15 cellular contexts compared by ENCODE assay signal in genomic region chrX:13427441-13428054, GRCh38.
A peak's percentile ranks its signal among the peaks of the same experiment; 100 is the strongest.
DNase-seq lines count a peak whose midpoint lies in the region; ATAC-seq, FAIRE-seq and TF ChIP-seq lines count a peak whose summit lies in the region.
"Had no signal": no experiment of that assay in that cellular context is flagged by ENCODE, and none has a peak within 500 bp of the region (broad histone marks: within the 10 kb centered on the region; RNA-seq: fewer than 3 reads in every experiment).

No MANE protein-coding gene starts in this region.

- no peak overlapping the region for H3K4me2 ChIP-seq in MM.1S (ENCODE audit: low read depth, low read length)
- H3K4me2 ChIP-seq: neural progenitor cell had no signal

- no peak overlapping the region for H2AFZ ChIP-seq in MM.1S (ENCODE audit: low read length)
- H2AFZ ChIP-seq: neural progenitor cell had no signal

- no peak overlapping the region for H3K27ac Mint-ChIP-seq in activated T-helper 17 cell treated with anti-CD3 and anti-CD28 coated beads, Interleukin-2, amount 50 U/mL, for 72 hours
- H3K27ac Mint-ChIP-seq in natural killer cell, result peak overlapping the region; percentile 50 to 81
- H3K27ac Mint-ChIP-seq: activated CD4-positive, alpha-beta T cell treated with anti-CD3 and anti-CD28 coated beads, Interleukin-2, amount 10 ng/mL, durations not matched to agents 24 days and 14 days had no signal

- H3K4me1 Mint-ChIP-seq in activated T-helper 17 cell treated with anti-CD3 and anti-CD28 coated beads, Interleukin-2, amount 50 U/mL, for 72 hours, result no peaks in the 10 kb centered on the region
- H3K4me1 Mint-ChIP-seq in natural killer cell, result peaks cover 18 to 21% of the 10 kb centered on the region in 2 donors

- no peaks in the 10 kb centered on the region for H3K9me3 Mint-ChIP-seq in activated T-helper 17 cell treated with anti-CD3 and anti-CD28 coated beads, Interleukin-2, amount 50 U/mL, for 72 hours
- H3K9me3 Mint-ChIP-seq in natural killer cell, result no peaks in the 10 kb centered on the region
- H3K9me3 Mint-ChIP-seq: activated CD4-positive, alpha-beta T cell treated with anti-CD3 and anti-CD28 coated beads, Interleukin-2, amount 10 ng/mL, durations not matched to agents 24 days and 14 days had no signal

- H3K9ac ChIP-seq in MM.1S (ENCODE audit: low read length), result no peak overlapping the region
- H3K9ac ChIP-seq: neural progenitor cell had no signal

- peak; percentile 74 for FAIRE-seq in GM12891 (lab: Jason Lieb, UNC)

- no peaks in the 10 kb centered on the region for H3F3A ChIP-seq in MM.1S (ENCODE audit: insufficient read depth, low read length)

- H3K4me3 ChIP-seq in MM.1S (ENCODE audit: low read length), result no peak overlapping the region
- H3K4me3 ChIP-seq: neural progenitor cell, right atrium auricular region had no signal

- H3K36me3 ChIP-seq in MM.1S (replicated peaks; ENCODE audit: insufficient read depth, low read length), result no peaks in the 10 kb centered on the region
- H3K36me3 ChIP-seq: neural progenitor cell, right atrium auricular region had no signal

- H3K27me3 Mint-ChIP-seq in activated T-helper 17 cell treated with anti-CD3 and anti-CD28 coated beads, Interleukin-2, amount 50 U/mL, for 72 hours, result no peaks in the 10 kb centered on the region
- H3K27me3 Mint-ChIP-seq in natural killer cell (ENCODE audit: low read depth in 2 of 2), result peaks cover 0 to 22% of the 10 kb centered on the region in 2 donors
- H3K27me3 Mint-ChIP-seq: activated CD4-positive, alpha-beta T cell treated with anti-CD3 and anti-CD28 coated beads, Interleukin-2, amount 10 ng/mL, durations not matched to agents 24 days and 14 days had no signal

- H3K9me3 ChIP-seq in MM.1S (replicated peaks; ENCODE audit: insufficient read depth, low read length), result no peaks in the 10 kb centered on the region

- intact Hi-C loops in natural killer cell (cut with micrococcal nuclease), result no loop called here

- no peaks in the 10 kb centered on the region for H4K20me1 ChIP-seq in MM.1S (ENCODE audit: insufficient read depth, low read length)

- no peak for DNase-seq in GM12891 (ENCODE audit: insufficient read length, low spot score)
- DNase-seq in NCI-H146 (lab: John Stamatoyannopoulos, UW), result peak; percentile 28
- DNase-seq in natural killer cell, result no peak
- no peak for DNase-seq in T-helper 1 cell
- no peak for DNase-seq in MM.1S
- no peak for DNase-seq in NCI-H1694 (lab: John Stamatoyannopoulos, UW)
- DNase-seq: activated CD4-positive, alpha-beta T cell treated with anti-CD3 and anti-CD28 coated beads, Interleukin-2, amount 10 ng/mL, durations not matched to agents 24 days and 14 days; central memory CD4-positive, alpha-beta T cell; DMS 273 treated with DMSO at 0.1 percent for 48 hours; NCI-H2081 treated with DMSO at 0.1 percent for 48 hours; stimulated activated CD4-positive, alpha-beta T cell treated with anti-CD3 and anti-CD28 coated beads, Interleukin-1b, Interleukin-23, amount 100 ng/mL, for 48 hours had no signal

- no peaks in the 10 kb centered on the region for H3K4me1 ChIP-seq in MM.1S (ENCODE audit: low read length)

- TF ChIP-seq POLR2A in GM12891 (IDR thresholded peaks at IDR 0.05; ENCODE audit: low read depth, low read length), result no peak

- H3K9me2 ChIP-seq in MM.1S (replicated peaks; ENCODE audit: insufficient read depth, low read length), result no peaks in the 10 kb centered on the region

- TF ChIP-seq CTCF in natural killer cell (IDR thresholded peaks at IDR 0.05) (no peak), MM.1S (IDR thresholded peaks at IDR 0.05; ENCODE audit: low read length) (no peak)

- H3K4me3 Mint-ChIP-seq in activated T-helper 17 cell treated with anti-CD3 and anti-CD28 coated beads, Interleukin-2, amount 50 U/mL, for 72 hours, result peak overlapping the region; percentile 40
- no peak overlapping the region for H3K4me3 Mint-ChIP-seq in natural killer cell
- H3K4me3 Mint-ChIP-seq: activated CD4-positive, alpha-beta T cell treated with anti-CD3 and anti-CD28 coated beads, Interleukin-2, amount 10 ng/mL, durations not matched to agents 24 days and 14 days; neural progenitor cell had no signal

- ATAC-seq in activated T-helper 17 cell treated with anti-CD3 and anti-CD28 coated beads, Interleukin-2, amount 50 U/mL, for 72 hours (replicated peaks), result no peak
- ATAC-seq in natural killer cell (no peak), GM18873 (IDR thresholded peaks at IDR 0.05; ENCODE audit: low FRiP score, unreplicated experiment) (no peak)

- no peak overlapping the region for H3K27ac ChIP-seq in MM.1S (ENCODE audit: low read length)
- H3K27ac ChIP-seq: neural progenitor cell, right atrium auricular region had no signal

- no peaks in the 10 kb centered on the region for H3K36me3 Mint-ChIP-seq in activated T-helper 17 cell treated with anti-CD3 and anti-CD28 coated beads, Interleukin-2, amount 50 U/mL, for 72 hours (ENCODE audit: low read depth)
- H3K36me3 Mint-ChIP-seq in natural killer cell, result no peaks in the 10 kb centered on the region
- H3K36me3 Mint-ChIP-seq: neural progenitor cell had no signal

- no peaks in the 10 kb centered on the region for H3K79me2 ChIP-seq in MM.1S (ENCODE audit: low read length)

- H3K27me3 ChIP-seq in MM.1S (replicated peaks; ENCODE audit: insufficient read depth, low read length), result no peaks in the 10 kb centered on the region
- H3K27me3 ChIP-seq: neural progenitor cell, right atrium auricular region had no signal

TF ChIP-seq in GM12891, 5 proteins besides CTCF, POLR2A, EP300 and RAD21:
- TF ChIP-seq PAX5 (IDR thresholded peaks at IDR 0.05; ENCODE audit: insufficient read depth, low read length, severe bottlenecking), result no peak
- no peak for TF ChIP-seq POLR2AphosphoS5 (IDR thresholded peaks at IDR 0.05; ENCODE audit: low read depth, low read length)
- no peak for TF ChIP-seq TAF1 (IDR thresholded peaks at IDR 0.05; ENCODE audit: low read depth, low read length)
- no peak for TF ChIP-seq POU2F2 (IDR thresholded peaks at IDR 0.05; ENCODE audit: low read depth, low read length)
- TF ChIP-seq SPI1 (IDR thresholded peaks at IDR 0.05; ENCODE audit: low read depth, low read length), result no peak
